8 cellular contexts compared by ENCODE assay signal in the genomic region with DNA sequence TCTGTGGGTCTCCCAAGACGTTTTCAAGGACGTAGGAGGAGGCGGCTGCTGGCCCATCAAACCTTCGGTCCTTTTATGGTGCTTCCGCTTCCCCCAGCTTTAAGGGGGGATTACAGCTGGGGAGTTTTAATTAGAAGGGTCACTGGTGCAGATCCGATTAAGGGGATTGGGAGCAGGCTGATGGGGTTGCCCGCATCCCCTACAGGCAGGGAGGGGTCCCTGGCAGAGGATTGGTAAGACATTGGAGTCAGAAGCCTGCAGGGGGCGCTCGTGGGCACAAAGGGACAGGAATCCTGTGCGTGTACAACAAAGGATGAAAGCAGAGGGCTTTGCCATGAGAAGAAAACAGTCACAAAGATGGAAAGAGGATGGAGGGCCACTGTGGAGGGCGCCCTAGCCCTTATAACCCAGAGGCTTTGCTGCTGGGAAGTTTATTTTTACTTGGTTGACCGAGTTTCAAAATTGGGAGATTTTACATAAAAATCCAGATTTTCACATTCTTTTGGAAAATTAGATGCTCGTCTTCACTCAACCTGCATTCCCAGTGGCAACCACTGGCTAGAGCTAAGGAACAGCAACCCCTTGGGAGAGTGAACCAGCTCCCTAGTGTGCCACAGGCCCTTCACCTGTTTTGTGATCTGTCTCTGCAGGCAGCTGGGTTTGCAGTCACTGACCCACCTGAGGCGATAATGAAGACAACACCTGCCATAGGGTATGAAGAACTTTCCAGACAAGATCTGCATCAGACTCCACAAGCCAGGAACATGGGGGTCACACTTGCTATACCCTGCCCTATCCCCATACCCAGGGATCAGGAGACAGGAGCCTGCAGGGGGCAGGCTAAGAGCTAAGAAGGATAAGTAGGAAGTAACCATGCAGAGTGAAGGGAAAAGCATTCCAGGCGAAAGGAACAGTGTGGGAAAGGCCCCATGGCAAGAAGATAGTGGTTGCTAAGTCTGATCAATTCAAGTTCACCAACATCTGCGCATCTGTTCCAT.
DNase-seq lines count a peak whose midpoint lies in the region; ATAC-seq and TF ChIP-seq lines count a peak whose summit lies in the region.

No MANE protein-coding gene starts in this region.

- no peak overlapping the region for H3K4me3 Mint-ChIP-seq in type B pancreatic cell

- no peaks in the 10 kb centered on the region for H3K36me3 ChIP-seq in Peyer's patch
- no peaks in the 10 kb centered on the region for H3K36me3 ChIP-seq in parathyroid adenoma (ENCODE audit: control insufficient read depth, insufficient read depth, low read length)

- ATAC-seq in GM21447 (IDR thresholded peaks at IDR 0.05; ENCODE audit: unreplicated experiment): no peak

- H3K27me3 ChIP-seq in Peyer's patch (no peaks in the 10 kb centered on the region), parathyroid adenoma (ENCODE audit: control insufficient read depth, insufficient read depth, low read length) (no peaks in the 10 kb centered on the region)

- H2AFZ ChIP-seq in parathyroid adenoma: no peak overlapping the region

- H3K79me2 ChIP-seq in parathyroid adenoma: no peaks in the 10 kb centered on the region

- H3K4me3 ChIP-seq in Peyer's patch (no peak overlapping the region), foreskin fibroblast (ENCODE audit: low read depth in 1 of 2, low read length in 2 of 2) (no peak overlapping the region), parathyroid adenoma (ENCODE audit: low read depth, low read length) (no peak overlapping the region)

- no peak overlapping the region for H3K4me2 ChIP-seq in parathyroid adenoma (ENCODE audit: low read length)

- DNase-seq in CMK (ENCODE audit: low read depth) (peak; percentile 34), HuH-7 (ENCODE audit: low spot score) (peak; percentile 78), Peyer's patch (peak; percentile 23 to 72 (median 65)), foreskin fibroblast (peak; percentile 16 to 62), type B pancreatic cell (ENCODE audit: extremely low spot score, unreplicated experiment) (no peak)
- DNase-seq in activated T-helper 1 cell treated with anti-CD3 and anti-CD28 coated beads, Interleukin-2, amount 50 U/mL, for 16 hours (ENCODE audit: low read depth in 1 of 2, low spot score in 1 of 2): peak; percentile 19 to 21

- H3K9me3 ChIP-seq in Peyer's patch (no peaks in the 10 kb centered on the region), parathyroid adenoma (ENCODE audit: control insufficient read depth, low read length) (no peaks in the 10 kb centered on the region)

- peaks cover 15% of the 10 kb centered on the region for H3K4me1 Mint-ChIP-seq in type B pancreatic cell (ENCODE audit: unreplicated experiment)

- no peaks in the 10 kb centered on the region for H3K36me3 Mint-ChIP-seq in type B pancreatic cell

- peaks cover 7% of the 10 kb centered on the region for H3K27me3 Mint-ChIP-seq in type B pancreatic cell

- H3K4me1 ChIP-seq in Peyer's patch: no peaks in the 10 kb centered on the region
- no peaks in the 10 kb centered on the region for H3K4me1 ChIP-seq in parathyroid adenoma

- no peak overlapping the region for H3K27ac Mint-ChIP-seq in type B pancreatic cell

- no peak overlapping the region for H3K9ac ChIP-seq in parathyroid adenoma

- TF ChIP-seq CTCF in Peyer's patch (IDR thresholded peaks at IDR 0.05) (peak in 4 of 6 experiments; percentile 35 to 56 (median 44)), foreskin fibroblast (IDR thresholded peaks at IDR 0.05; ENCODE audit: low read depth, low read length) (peak; percentile 69), parathyroid adenoma (IDR thresholded peaks at IDR 0.05) (peak; percentile 49), type B pancreatic cell (conservative IDR thresholded peaks at IDR 0.05) (peak; percentile 84)

- H3K9me3 Mint-ChIP-seq in type B pancreatic cell: no peaks in the 10 kb centered on the region

- no peak for TF ChIP-seq POLR2A in Peyer's patch (IDR thresholded peaks at IDR 0.05)

- peak overlapping the region in 1 of 4 donors; percentile 17 for H3K27ac ChIP-seq in Peyer's patch
- H3K27ac ChIP-seq in parathyroid adenoma: no peak overlapping the region
